ENCODE assay signal across 1 cellular context in the genomic region with DNA sequence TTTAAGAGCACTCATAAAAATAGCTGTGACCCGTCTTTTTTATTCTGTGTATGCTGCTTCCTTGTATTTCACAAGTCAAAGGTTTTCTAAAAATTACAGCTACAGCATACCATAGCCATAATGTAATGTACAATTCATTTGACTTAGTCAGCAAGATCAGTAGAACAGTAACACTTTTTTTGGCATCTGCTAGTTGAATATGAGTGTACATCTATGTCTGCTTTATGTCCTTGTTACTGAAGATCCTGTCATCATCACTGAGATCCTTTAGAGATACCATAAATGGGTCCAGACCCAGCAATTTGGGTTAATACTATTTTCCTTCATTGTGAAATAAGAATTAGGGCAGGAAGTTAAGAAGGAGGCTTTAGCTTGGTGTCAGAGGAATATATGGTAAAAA.
TF ChIP-seq lines count a peak whose summit lies in the region.

No MANE protein-coding gene starts in this region.

TF ChIP-seq in K562, 482 proteins besides CTCF, POLR2A, EP300 and RAD21 (continued from another document):
- no peak for TF ChIP-seq ZNF695 (CRISPR knock-in tag; IDR thresholded peaks at IDR 0.05)
- TF ChIP-seq, protein P1, sequence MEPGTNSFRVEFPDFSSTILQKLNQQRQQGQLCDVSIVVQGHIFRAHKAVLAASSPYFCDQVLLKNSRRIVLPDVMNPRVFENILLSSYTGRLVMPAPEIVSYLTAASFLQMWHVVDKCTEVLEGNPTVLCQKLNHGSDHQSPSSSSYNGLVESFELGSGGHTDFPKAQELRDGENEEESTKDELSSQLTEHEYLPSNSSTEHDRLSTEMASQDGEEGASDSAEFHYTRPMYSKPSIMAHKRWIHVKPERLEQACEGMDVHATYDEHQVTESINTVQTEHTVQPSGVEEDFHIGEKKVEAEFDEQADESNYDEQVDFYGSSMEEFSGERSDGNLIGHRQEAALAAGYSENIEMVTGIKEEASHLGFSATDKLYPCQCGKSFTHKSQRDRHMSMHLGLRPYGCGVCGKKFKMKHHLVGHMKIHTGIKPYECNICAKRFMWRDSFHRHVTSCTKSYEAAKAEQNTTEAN (CRISPR knock-in tag; IDR thresholded peaks at IDR 0.05) = no peak
- peak; percentile 11; the same call in 1 of the 2 replicates for TF ChIP-seq ZNF316 (IDR thresholded peaks at IDR 0.05)
- no peak for TF ChIP-seq YBX1 (IDR thresholded peaks at IDR 0.05)
- TF ChIP-seq SMAD3 (CRISPR knock-in tag; conservative IDR thresholded peaks at IDR 0.05) = no peak
- TF ChIP-seq KAT8 (IDR thresholded peaks at IDR 0.05; ENCODE audit: low read depth) = no peak
- TF ChIP-seq, protein P2, sequence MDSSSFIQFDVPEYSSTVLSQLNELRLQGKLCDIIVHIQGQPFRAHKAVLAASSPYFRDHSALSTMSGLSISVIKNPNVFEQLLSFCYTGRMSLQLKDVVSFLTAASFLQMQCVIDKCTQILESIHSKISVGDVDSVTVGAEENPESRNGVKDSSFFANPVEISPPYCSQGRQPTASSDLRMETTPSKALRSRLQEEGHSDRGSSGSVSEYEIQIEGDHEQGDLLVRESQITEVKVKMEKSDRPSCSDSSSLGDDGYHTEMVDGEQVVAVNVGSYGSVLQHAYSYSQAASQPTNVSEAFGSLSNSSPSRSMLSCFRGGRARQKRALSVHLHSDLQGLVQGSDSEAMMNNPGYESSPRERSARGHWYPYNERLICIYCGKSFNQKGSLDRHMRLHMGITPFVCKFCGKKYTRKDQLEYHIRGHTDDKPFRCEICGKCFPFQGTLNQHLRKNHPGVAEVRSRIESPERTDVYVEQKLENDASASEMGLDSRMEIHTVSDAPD (CRISPR knock-in tag; IDR thresholded peaks at IDR 0.05) = no peak
- TF ChIP-seq MAFF (IDR thresholded peaks at IDR 0.05; ENCODE audit: low read length) = no peak
- no peak for TF ChIP-seq NFE2 (IDR thresholded peaks at IDR 0.05; ENCODE audit: low read depth)
- no peak for TF ChIP-seq ADNP (tag; IDR thresholded peaks at IDR 0.05)
- TF ChIP-seq PYGO2 (tag; IDR thresholded peaks at IDR 0.05) = no peak
- TF ChIP-seq C11orf30 (IDR thresholded peaks at IDR 0.05; ENCODE audit: low read depth) = peak; percentile 30; the same call in 1 of the 2 replicates
